ENCODE assay signal across 1 cellular context in the genomic region with DNA sequence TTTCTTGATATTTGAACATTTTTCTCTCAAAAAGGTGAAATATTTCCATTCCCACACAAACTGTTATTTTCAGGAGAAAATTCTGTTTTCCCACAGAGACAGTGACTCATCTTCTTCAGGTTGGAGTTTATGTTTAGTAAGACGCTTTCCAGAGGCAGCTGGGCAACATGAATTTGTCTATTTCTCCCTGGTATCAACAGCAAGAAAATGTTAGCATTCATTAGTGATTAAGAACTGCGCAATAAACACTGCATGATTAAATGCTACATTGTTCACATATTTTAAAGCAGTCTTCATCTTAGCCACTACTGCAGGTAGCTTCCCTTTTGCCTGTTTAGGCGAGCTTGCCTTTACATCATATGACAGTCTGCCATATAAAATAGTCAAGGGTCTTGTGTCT.
TF ChIP-seq lines count a peak whose summit lies in the region.

No MANE protein-coding gene starts in this region.

TF ChIP-seq in IMR-90, 13 proteins besides CTCF, POLR2A, EP300 and RAD21 (continued from another document):
- TF ChIP-seq, protein P1, sequence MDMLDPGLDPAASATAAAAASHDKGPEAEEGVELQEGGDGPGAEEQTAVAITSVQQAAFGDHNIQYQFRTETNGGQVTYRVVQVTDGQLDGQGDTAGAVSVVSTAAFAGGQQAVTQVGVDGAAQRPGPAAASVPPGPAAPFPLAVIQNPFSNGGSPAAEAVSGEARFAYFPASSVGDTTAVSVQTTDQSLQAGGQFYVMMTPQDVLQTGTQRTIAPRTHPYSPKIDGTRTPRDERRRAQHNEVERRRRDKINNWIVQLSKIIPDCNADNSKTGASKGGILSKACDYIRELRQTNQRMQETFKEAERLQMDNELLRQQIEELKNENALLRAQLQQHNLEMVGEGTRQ (IDR thresholded peaks at IDR 0.05; ENCODE audit: low read depth, low read length), result no peak
- no peak for TF ChIP-seq BHLHE40 (IDR thresholded peaks at IDR 0.05; ENCODE audit: low read depth, low read length)
- TF ChIP-seq, protein P2, sequence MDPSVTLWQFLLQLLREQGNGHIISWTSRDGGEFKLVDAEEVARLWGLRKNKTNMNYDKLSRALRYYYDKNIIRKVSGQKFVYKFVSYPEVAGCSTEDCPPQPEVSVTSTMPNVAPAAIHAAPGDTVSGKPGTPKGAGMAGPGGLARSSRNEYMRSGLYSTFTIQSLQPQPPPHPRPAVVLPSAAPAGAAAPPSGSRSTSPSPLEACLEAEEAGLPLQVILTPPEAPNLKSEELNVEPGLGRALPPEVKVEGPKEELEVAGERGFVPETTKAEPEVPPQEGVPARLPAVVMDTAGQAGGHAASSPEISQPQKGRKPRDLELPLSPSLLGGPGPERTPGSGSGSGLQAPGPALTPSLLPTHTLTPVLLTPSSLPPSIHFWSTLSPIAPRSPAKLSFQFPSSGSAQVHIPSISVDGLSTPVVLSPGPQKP (IDR thresholded peaks at IDR 0.05; ENCODE audit: borderline replicate concordance, low read depth, low read length), result no peak
- TF ChIP-seq SMC3 (IDR thresholded peaks at IDR 0.05; ENCODE audit: low read depth, low read length), result no peak
- no peak for TF ChIP-seq RCOR1 (IDR thresholded peaks at IDR 0.05; ENCODE audit: insufficient replicate concordance, low read length)
